15 cellular contexts compared by ENCODE assay signal in the genomic region with DNA sequence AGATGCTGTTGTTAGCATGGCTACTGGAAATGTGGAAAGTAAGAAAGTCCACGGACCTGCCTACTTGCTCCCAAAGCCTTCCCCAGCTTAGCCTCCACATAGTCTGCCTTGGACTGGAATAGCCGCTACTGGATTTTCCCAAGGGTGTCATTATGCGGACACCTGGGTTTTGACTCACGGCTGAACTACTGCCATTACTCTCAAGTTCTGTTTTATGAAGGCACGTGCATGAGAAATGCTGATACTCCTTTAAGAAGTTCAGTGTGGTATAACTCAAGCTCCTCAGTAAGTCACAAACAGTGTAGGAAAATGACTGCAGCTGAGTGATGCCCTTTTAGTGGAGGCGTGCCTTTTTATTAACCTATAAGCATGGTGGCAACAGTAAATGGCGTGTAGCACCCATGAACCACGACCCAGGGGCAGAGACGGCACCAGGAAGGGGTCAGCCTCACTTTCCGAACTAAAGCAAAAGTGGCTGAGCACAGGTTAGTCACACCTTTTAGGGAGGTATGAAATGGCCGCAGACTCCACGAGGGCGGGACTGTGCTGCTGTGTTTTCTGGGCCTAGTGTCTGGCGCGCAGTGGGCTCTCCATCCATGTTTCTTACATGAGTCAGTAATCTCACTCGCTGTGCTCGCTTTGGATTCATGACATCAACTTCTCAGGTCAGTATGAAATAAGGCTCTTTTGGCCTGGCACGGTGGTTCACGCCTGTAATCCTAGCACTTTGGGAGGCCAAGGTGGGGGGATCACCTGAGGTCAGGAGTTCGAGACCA. TPM values are rescaled to one million over a fixed set of nuclear protein-coding genes. Genes with fewer than 3 reads are reported as not detected.
DNase-seq lines count a peak whose midpoint lies in the region; ATAC-seq and TF ChIP-seq lines count a peak whose summit lies in the region.
"Had no signal": no experiment of that assay in that cellular context is flagged by ENCODE, and none has a peak within 500 bp of the region (broad histone marks: within the 10 kb centered on the region; RNA-seq: fewer than 3 reads in every experiment).

No MANE protein-coding gene starts in this region.

- TF ChIP-seq CTCF in Peyer's patch (IDR thresholded peaks at IDR 0.05) (no peak), stomach (IDR thresholded peaks at IDR 0.05) (no peak), type B pancreatic cell (conservative IDR thresholded peaks at IDR 0.05) (no peak)

- H3K4me3 Mint-ChIP-seq in type B pancreatic cell: no peak overlapping the region
- H3K4me3 Mint-ChIP-seq: activated naive CD8-positive, alpha-beta T cell treated with anti-CD3 and anti-CD28 coated beads, Interleukin-2, amount 10 ng/mL, durations not matched to agents 7 days and 5 days; CD4-positive, CD25-positive, alpha-beta regulatory T cell; stimulated activated memory B cell treated with anti-CD40 and anti-IgM and Interleukin-4, amounts not matched to agents 10 μg/mL and 1 μg/mL and 100 μg/mL, for 72 hours had no signal

- intact Hi-C loops in stomach (cut with DNase I; ENCODE audit: low total_unique reads): no loop called here

- peaks cover 17% of the 10 kb centered on the region for H3K36me3 Mint-ChIP-seq in type B pancreatic cell
- H3K36me3 Mint-ChIP-seq: activated naive CD8-positive, alpha-beta T cell treated with anti-CD3 and anti-CD28 coated beads, Interleukin-2, amount 10 ng/mL, durations not matched to agents 7 days and 5 days had no signal

- DNase-seq in Peyer's patch (peak in 2 of 3 donors; percentile 28 to 39), stomach (no peak), AG08396 (ENCODE audit: low spot score) (no peak), islet precursor cell (no peak), type B pancreatic cell (ENCODE audit: extremely low spot score, unreplicated experiment) (no peak)
- DNase-seq: activated naive CD8-positive, alpha-beta T cell treated with anti-CD3 and anti-CD28 coated beads, Interleukin-2, amount 10 ng/mL, durations not matched to agents 7 days and 5 days; CD4-positive, CD25-positive, alpha-beta regulatory T cell; MV-4-11; NCI-H2227 treated with DMSO at 0.1 percent for 48 hours; stimulated activated CD4-positive, alpha-beta T cell treated with anti-CD3 and anti-CD28 coated beads, Interleukin-4, amount 100 ng/mL, for 1 hour had no signal

- H3K27me3 Mint-ChIP-seq in type B pancreatic cell: no peaks in the 10 kb centered on the region
- H3K27me3 Mint-ChIP-seq: activated naive CD8-positive, alpha-beta T cell treated with anti-CD3 and anti-CD28 coated beads, Interleukin-2, amount 10 ng/mL, durations not matched to agents 7 days and 5 days; CD4-positive, CD25-positive, alpha-beta regulatory T cell; stimulated activated memory B cell treated with anti-CD40 and anti-IgM and Interleukin-4, amounts not matched to agents 10 μg/mL and 1 μg/mL and 100 μg/mL, for 72 hours had no signal

- no peak for TF ChIP-seq EP300 in stomach (IDR thresholded peaks at IDR 0.05)

- H3K27me3 ChIP-seq in Peyer's patch (no peaks in the 10 kb centered on the region), layer of hippocampus (ENCODE audit: control insufficient read depth, insufficient read depth, low read length) (no peaks in the 10 kb centered on the region), stomach (no peaks in the 10 kb centered on the region)

- H3K36me3 ChIP-seq in Peyer's patch (peaks cover 0 to 73% (median 0%) of the 10 kb centered on the region in 3 donors), stomach (peaks cover 11 to 71% (median 58%) of the 10 kb centered on the region in 4 donors)

- no peak for ATAC-seq in HG03354 (IDR thresholded peaks at IDR 0.05; ENCODE audit: poor library complexity, severe bottlenecking, unreplicated experiment)
- ATAC-seq: stimulated activated memory B cell treated with anti-CD40 and anti-IgM and Interleukin-4, amounts not matched to agents 10 μg/mL and 1 μg/mL and 100 μg/mL, for 72 hours had no signal

- TF ChIP-seq POLR2A in Peyer's patch (IDR thresholded peaks at IDR 0.05): no peak
- TF ChIP-seq POLR2A in stomach (IDR thresholded peaks at IDR 0.05): no peak

- H3K4me3 ChIP-seq in Peyer's patch (no peak overlapping the region), stomach (no peak overlapping the region)
- H3K4me3 ChIP-seq: PC-9 had no signal

- H3K4me1 ChIP-seq in Peyer's patch: no peaks in the 10 kb centered on the region
- H3K4me1 ChIP-seq in stomach: peaks cover 0 to 28% (median 12%) of the 10 kb centered on the region in 4 donors

- H3K9me3 ChIP-seq in Peyer's patch: no peaks in the 10 kb centered on the region
- H3K9me3 ChIP-seq in stomach: no peaks in the 10 kb centered on the region

- peaks cover 31% of the 10 kb centered on the region for H3K4me1 Mint-ChIP-seq in type B pancreatic cell (ENCODE audit: unreplicated experiment)
- H3K4me1 Mint-ChIP-seq: stimulated activated memory B cell treated with anti-CD40 and anti-IgM and Interleukin-4, amounts not matched to agents 10 μg/mL and 1 μg/mL and 100 μg/mL, for 72 hours had no signal

- H3K27ac ChIP-seq in Peyer's patch (peak overlapping the region in 1 of 4 donors; percentile 33), cingulate gyrus (ENCODE audit: low read depth, low read length) (peak overlapping the region; percentile 43), layer of hippocampus (ENCODE audit: low read depth, low read length) (peak overlapping the region; percentile 47), stomach (peak overlapping the region in 4 of 5 donors; percentile 8 to 62 (median 57))
- H3K27ac ChIP-seq: PC-9 had no signal

- 88 to 92% (median 90%) methylated on average over 20 of the region's 20 CpGs for WGBS in stomach, 5 donors

- no peak overlapping the region for H3K27ac Mint-ChIP-seq in type B pancreatic cell
- H3K27ac Mint-ChIP-seq: activated naive CD8-positive, alpha-beta T cell treated with anti-CD3 and anti-CD28 coated beads, Interleukin-2, amount 10 ng/mL, durations not matched to agents 7 days and 5 days; CD4-positive, CD25-positive, alpha-beta regulatory T cell; stimulated activated memory B cell treated with anti-CD40 and anti-IgM and Interleukin-4, amounts not matched to agents 10 μg/mL and 1 μg/mL and 100 μg/mL, for 72 hours had no signal

- no peaks in the 10 kb centered on the region for H3K9me3 Mint-ChIP-seq in type B pancreatic cell
- H3K9me3 Mint-ChIP-seq: activated naive CD8-positive, alpha-beta T cell treated with anti-CD3 and anti-CD28 coated beads, Interleukin-2, amount 10 ng/mL, durations not matched to agents 7 days and 5 days; stimulated activated memory B cell treated with anti-CD40 and anti-IgM and Interleukin-4, amounts not matched to agents 10 μg/mL and 1 μg/mL and 100 μg/mL, for 72 hours had no signal

RNA-seq across cellular contexts. Expression of gene PSMG4, which starts 23.9 kb away (rescaled TPM):
- total RNA-seq in Peyer's patch (10 to 100 TPM in 3 of 4 donors, 1 to 10 TPM in 1; 6.6 to 16.8 (median 15.9) TPM), stomach (10 to 100 TPM in 2 of 5 donors, 1 to 10 TPM in 3; 4.0 to 92.7 (median 7.8) TPM), type B pancreatic cell (ENCODE audit: low replicate concordance) (18.1 and 24.1 TPM in 2 replicates)
- polyA plus RNA-seq in stomach: 10 to 100 TPM; 36.2 to 48.4 (median 39.4) TPM

RNA-seq across cellular contexts. Expression of gene TUBB2B, which starts 55.2 kb away (rescaled TPM):
- total RNA-seq in Peyer's patch: 1 to 10 TPM; 2.4 to 7.4 (median 4.5) TPM
- 10 to 100 TPM in 1 of 5 donors, 1 to 10 TPM in 2, not detected in 2; 1.4 to 31.4 (median 4.6) TPM for total RNA-seq in stomach
- 1 to 10 TPM; 3.7 to 5.2 (median 4.1) TPM for polyA plus RNA-seq in stomach
- total RNA-seq in type B pancreatic cell (ENCODE audit: low replicate concordance): 37.8 and 158 TPM in 2 replicates
- total RNA-seq: activated naive CD8-positive, alpha-beta T cell treated with anti-CD3 and anti-CD28 coated beads, Interleukin-2, amount 10 ng/mL, durations not matched to agents 7 days and 5 days had no signal

Comparison
In these comparisons a context has a peak if more than half of its experiments do, and no peak if none do; other contexts are left out.
1. DNase-seq: peak in Peyer's patch (2 of 3); none in stomach (single experiment), AG08396 (single experiment), islet precursor cell (single experiment) and type B pancreatic cell (single experiment).